In the genomic region with DNA sequence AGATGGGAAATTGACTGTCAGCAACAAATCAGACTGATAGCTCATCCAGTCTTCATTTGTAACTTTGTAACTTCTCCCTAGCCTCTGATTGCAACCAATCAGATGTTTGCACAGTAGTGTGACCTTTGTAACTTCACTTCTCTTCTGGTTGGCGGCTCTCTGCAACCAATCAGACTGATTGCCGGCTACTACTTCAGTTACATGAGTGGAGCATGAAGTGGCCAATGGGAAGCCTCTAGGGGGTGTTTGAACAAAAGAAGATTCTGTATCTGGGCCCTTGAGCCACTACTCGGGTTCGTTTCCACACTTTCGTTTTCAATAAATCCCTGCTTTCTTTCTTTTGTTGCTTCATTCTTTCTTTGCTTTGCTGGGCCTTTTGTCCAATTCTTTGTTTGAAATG, we compare ENCODE assay signal across 28 cellular contexts.
"Had no signal": no experiment of that assay in that cellular context is flagged by ENCODE, and none has a peak within 500 bp of the region (broad histone marks: within the 10 kb centered on the region; RNA-seq: fewer than 3 reads in every experiment).

No MANE protein-coding gene starts in this region.

- H3K27ac Mint-ChIP-seq: mesothelial cell of epicardium; natural killer cell treated with Interleukin-12 subunit alpha and Interleukin-12 subunit beta and Interleukin-15 and Interleukin-18, amount 100 ng/mL, for 72 hours; progenitor cell of endocrine pancreas; stimulated activated effector memory CD8-positive, alpha-beta T cell treated with anti-CD3 and anti-CD28 coated beads, Interleukin-12 subunit alpha, Interleukin-12 subunit beta, amount 100 ng/mL, for 72 hours; type B pancreatic cell had no signal

- H3K36me3 ChIP-seq: esophagus muscularis mucosa, gastroesophageal sphincter, heart right ventricle, left lung, stomach, tibial artery had no signal

- H3K27me3 Mint-ChIP-seq: naive B cell; natural killer cell treated with Interleukin-12 subunit alpha and Interleukin-12 subunit beta and Interleukin-15 and Interleukin-18, amount 100 ng/mL, for 72 hours; progenitor cell of endocrine pancreas; type B pancreatic cell had no signal

- H3K36me3 Mint-ChIP-seq: mesothelial cell of epicardium; naive B cell; stimulated activated effector memory CD8-positive, alpha-beta T cell treated with anti-CD3 and anti-CD28 coated beads, Interleukin-12 subunit alpha, Interleukin-12 subunit beta, amount 100 ng/mL, for 72 hours; type B pancreatic cell had no signal

- H3K4me3 ChIP-seq: coronary artery, esophagus muscularis mucosa, gastroesophageal sphincter, heart right ventricle, left lung, mucosa of descending colon, smooth muscle cell, stomach, tibial artery had no signal

- H3K4me1 ChIP-seq: esophagus muscularis mucosa, foreskin keratinocyte, gastroesophageal sphincter, heart right ventricle, left lung, parathyroid adenoma, stomach, tibial artery had no signal

- H3K4me1 Mint-ChIP-seq: mesothelial cell of epicardium; naive B cell; neural crest cell; stimulated activated effector memory CD8-positive, alpha-beta T cell treated with anti-CD3 and anti-CD28 coated beads, Interleukin-12 subunit alpha, Interleukin-12 subunit beta, amount 100 ng/mL, for 72 hours had no signal

- H3K27ac ChIP-seq: coronary artery, esophagus muscularis mucosa, foreskin keratinocyte, gastroesophageal sphincter, heart right ventricle, left lung, parathyroid adenoma, stomach, tibial artery had no signal

- ATAC-seq: foreskin keratinocyte; gastroesophageal sphincter; heart right ventricle; left cardiac atrium; left lung; mucosa of descending colon; natural killer cell treated with Interleukin-12 subunit alpha and Interleukin-12 subunit beta and Interleukin-15 and Interleukin-18, amount 100 ng/mL, for 72 hours; sciatic nerve; stimulated activated effector memory CD8-positive, alpha-beta T cell treated with anti-CD3 and anti-CD28 coated beads, Interleukin-12 subunit alpha, Interleukin-12 subunit beta, amount 100 ng/mL, for 72 hours had no signal

- DNase-seq: dermis blood vessel endothelial cell; effector memory CD4-positive, alpha-beta T cell; foreskin keratinocyte; heart right ventricle; hippocampal formation; left cardiac atrium; left lung; mesenchymal stem cell; mucosa of descending colon; naive B cell; stimulated activated CD4-positive, alpha-beta T cell treated with anti-CD3 and anti-CD28 coated beads, Interleukin-12 subunit alpha, Interleukin-12 subunit beta, amount 100 ng/mL, for 4 hours; stimulated activated CD4-positive, alpha-beta T cell treated with anti-CD3 and anti-CD28 coated beads, Interleukin-1b, Interleukin-23, amount 100 ng/mL, for 48 hours; stimulated activated CD4-positive, alpha-beta T cell treated with anti-CD3 and anti-CD28 coated beads, Interleukin-4, amount 100 ng/mL, for 24 hours; stimulated activated naive CD4-positive, alpha-beta T cell treated with Interleukin-2 at 50 U/mL for 16 hours; stomach; tibial artery had no signal

- H3K27me3 ChIP-seq: esophagus muscularis mucosa, foreskin keratinocyte, gastroesophageal sphincter, heart right ventricle, left lung, stomach, tibial artery had no signal

- H3K9me3 ChIP-seq: esophagus muscularis mucosa, gastroesophageal sphincter, tibial artery had no signal

- H3K4me3 Mint-ChIP-seq: mesothelial cell of epicardium; naive B cell; natural killer cell treated with Interleukin-12 subunit alpha and Interleukin-12 subunit beta and Interleukin-15 and Interleukin-18, amount 100 ng/mL, for 72 hours; neural crest cell; stimulated activated effector memory CD8-positive, alpha-beta T cell treated with anti-CD3 and anti-CD28 coated beads, Interleukin-12 subunit alpha, Interleukin-12 subunit beta, amount 100 ng/mL, for 72 hours; type B pancreatic cell had no signal

- H3K9me3 Mint-ChIP-seq: neural crest cell had no signal
